In the genomic region with DNA sequence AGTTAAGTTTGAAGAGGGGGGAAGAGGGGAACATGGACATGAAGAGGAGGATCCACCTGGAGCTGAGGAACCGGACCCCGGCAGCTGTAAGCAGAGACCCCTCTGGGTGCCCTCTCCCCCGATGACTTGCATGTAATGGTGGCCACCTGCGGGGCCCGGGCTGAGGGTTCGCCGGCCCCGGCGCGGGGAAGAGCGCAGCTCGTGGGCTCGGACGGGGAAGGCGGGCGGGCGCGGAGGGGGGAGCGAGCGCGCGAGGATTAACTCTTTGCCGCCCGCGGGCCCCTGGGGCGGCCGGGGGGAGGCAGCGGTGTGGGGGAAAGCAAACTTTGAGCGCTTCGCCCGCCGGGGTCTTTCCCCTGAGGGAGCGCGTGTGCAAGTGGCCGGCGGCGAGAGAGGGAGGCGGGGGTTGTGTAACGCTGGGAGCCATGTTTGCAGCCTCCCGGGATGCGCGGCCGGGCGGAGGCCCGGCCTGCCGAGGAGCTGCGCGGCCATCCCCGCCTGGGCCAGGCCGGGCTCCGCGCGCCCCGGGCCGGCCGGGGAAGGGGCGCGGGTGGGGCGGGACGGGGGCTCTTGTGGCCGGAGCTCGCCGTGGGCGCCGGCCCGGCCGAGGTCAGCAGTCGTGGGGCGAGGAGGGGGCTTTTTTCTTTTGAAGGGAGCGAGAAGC, we compare ENCODE assay signal across 8 cellular contexts. TPM values are rescaled to one million over a fixed set of nuclear protein-coding genes. Genes with fewer than 3 reads are reported as not detected.
DNase-seq lines count a peak whose midpoint lies in the region; ATAC-seq and TF ChIP-seq lines count a peak whose summit lies in the region.

No MANE protein-coding gene starts in this region.

- H3K36me3 ChIP-seq in BLaER1 = no peaks in the 10 kb centered on the region
- no peaks in the 10 kb centered on the region for H3K36me3 ChIP-seq in lower lobe of right lung

- H3K4me1 ChIP-seq in BLaER1 = peaks cover 58% of the 10 kb centered on the region
- peaks cover 27% of the 10 kb centered on the region for H3K4me1 ChIP-seq in lower lobe of right lung

- H3K9me3 ChIP-seq in BLaER1 = no peaks in the 10 kb centered on the region
- H3K9me3 ChIP-seq in lower lobe of right lung = no peaks in the 10 kb centered on the region

- no peak for DNase-seq in Jurkat, Clone E6-1 (ENCODE audit: low read depth, low spot score)
- peak; percentile 70 for DNase-seq in activated CD4-positive, alpha-beta T cell treated with anti-CD3 and anti-CD28 coated beads for 36 hours
- peak; percentile 63 for DNase-seq in dermis blood vessel endothelial cell
- DNase-seq in lower lobe of right lung = peak; percentile 73
- DNase-seq in stimulated activated CD4-positive, alpha-beta T cell treated with anti-CD3 and anti-CD28 coated beads, TNF-alpha, amount 100 ng/mL, for 1 hour (ENCODE audit: low read depth in 3 of 3, low spot score in 1 of 3) = peak in 2 of 3 donors; percentile 33 to 55

- CTCF ChIA-PET in activated CD4-positive, alpha-beta T cell treated with anti-CD3 and anti-CD28 coated beads for 36 hours (lab: Charles Lee) = interaction anchor here (0.6 to 3.5 kb wide), 5 partner anchors 9 to 64 kb away, joined by 3 to 32 read pairs (median 3); a partner anchor contains a TSS

- no peaks in the 10 kb centered on the region for H3K27me3 Mint-ChIP-seq in activated CD4-positive, alpha-beta T cell treated with anti-CD3 and anti-CD28 coated beads for 36 hours

- H3K4me3 Mint-ChIP-seq in activated CD4-positive, alpha-beta T cell treated with anti-CD3 and anti-CD28 coated beads for 36 hours = peak overlapping the region; percentile 78

- ATAC-seq in GM19452 (IDR thresholded peaks at IDR 0.05; ENCODE audit: unreplicated experiment) (peak; percentile 9), lower lobe of right lung (peak; percentile 56 to 60), GM21447 (IDR thresholded peaks at IDR 0.05; ENCODE audit: unreplicated experiment) (no peak)
- peak; percentile 8 for ATAC-seq in activated CD4-positive, alpha-beta T cell treated with anti-CD3 and anti-CD28 coated beads for 36 hours

- POLR2A ChIA-PET in activated CD4-positive, alpha-beta T cell treated with anti-CD3 and anti-CD28 coated beads for 36 hours (lab: Charles Lee) = interaction anchor here (0.7 to 2.2 kb wide), 6 partner anchors 10 to 350 kb away, joined by 3 to 7 read pairs (median 3); a partner anchor contains a TSS

- TF ChIP-seq CTCF in lower lobe of right lung (IDR thresholded peaks at IDR 0.05) = no peak

- peak overlapping the region; percentile 95 for H3K4me2 ChIP-seq in BLaER1

- H3K9me3 Mint-ChIP-seq in activated CD4-positive, alpha-beta T cell treated with anti-CD3 and anti-CD28 coated beads for 36 hours (ENCODE audit: low read depth) = no peaks in the 10 kb centered on the region

- peaks cover 24% of the 10 kb centered on the region for H3K36me3 Mint-ChIP-seq in activated CD4-positive, alpha-beta T cell treated with anti-CD3 and anti-CD28 coated beads for 36 hours (ENCODE audit: low read depth)

- H3K4me1 Mint-ChIP-seq in activated CD4-positive, alpha-beta T cell treated with anti-CD3 and anti-CD28 coated beads for 36 hours = peaks cover 55% of the 10 kb centered on the region

- H3K27ac ChIP-seq in BLaER1 (peak overlapping the region; percentile 100), lower lobe of right lung (peak overlapping the region; percentile 98)

- H3K27ac Mint-ChIP-seq in activated CD4-positive, alpha-beta T cell treated with anti-CD3 and anti-CD28 coated beads for 36 hours = peak overlapping the region; percentile 76

- H3K27me3 ChIP-seq in BLaER1 (no peaks in the 10 kb centered on the region), lower lobe of right lung (ENCODE audit: low read depth) (no peaks in the 10 kb centered on the region)

- H3K4me3 ChIP-seq in BLaER1 = peak overlapping the region; percentile 96
- peak overlapping the region; percentile 77 for H3K4me3 ChIP-seq in Jurkat, Clone E6-1 (ENCODE audit: low read length)
- H3K4me3 ChIP-seq in lower lobe of right lung = peak overlapping the region; percentile 76

- peaks cover 25% of the 10 kb centered on the region for H4K20me1 ChIP-seq in BLaER1

- intact Hi-C loops in activated CD4-positive, alpha-beta T cell treated with anti-CD3 and anti-CD28 coated beads for 36 hours (cut with DNase I, micrococcal nuclease) = loop anchor here (1.0 to 10.0 kb wide), 14 partner anchors 60 to 1924 kb away; a partner anchor contains a TSS
- intact Hi-C loops in lower lobe of right lung (cut with DNase I) = no loop called here

- peak overlapping the region; percentile 100 for H3K9ac ChIP-seq in BLaER1

RNA-seq across cellular contexts. Expression of a gene that starts 0.5 kb away (rescaled TPM):
- polyA plus RNA-seq in Jurkat, Clone E6-1 (2012; ENCODE audit: insufficient read depth, insufficient read length) = 656 TPM
- 100 to 1,000 TPM; 367 to 440 TPM for total RNA-seq in activated CD4-positive, alpha-beta T cell treated with anti-CD3 and anti-CD28 coated beads for 36 hours
- total RNA-seq in dermis blood vessel endothelial cell = 6.0 and 12.9 TPM in 2 replicates
- 120 TPM for total RNA-seq in lower lobe of right lung

RNA-seq across cellular contexts. Expression of a gene that starts 45.7 kb away (rescaled TPM):
- 1.1 TPM for polyA plus RNA-seq in Jurkat, Clone E6-1 (2012; ENCODE audit: insufficient read depth, insufficient read length)
- total RNA-seq in activated CD4-positive, alpha-beta T cell treated with anti-CD3 and anti-CD28 coated beads for 36 hours = 1 to 10 TPM; 1.5 to 2.9 TPM
- total RNA-seq in dermis blood vessel endothelial cell (not detected in 2 replicates), lower lobe of right lung (0.56 TPM)
